ENCODE assay signal across 8 cellular contexts in genomic region chr1:174982971-174983689, GRCh38. TPM values are rescaled to one million over a fixed set of nuclear protein-coding genes. Genes with fewer than 3 reads are reported as not detected.
DNase-seq lines count a peak whose midpoint lies in the region; ATAC-seq, FAIRE-seq and TF ChIP-seq lines count a peak whose summit lies in the region.

No MANE protein-coding gene starts in this region.

- no peaks in the 10 kb centered on the region for H4K20me1 ChIP-seq in endothelial cell of umbilical vein (replicated peaks; ENCODE audit: control insufficient read depth, extremely low read depth, insufficient read depth, low read length)

- CTCF ChIA-PET in endothelial cell of umbilical vein (lab: Charles Lee), result interaction anchor here (0.6 to 9.3 kb wide), 33 partner anchors 9 to 721 kb away, joined by 3 to 107 read pairs (median 4); partner anchors contain the start of gene CACYBP

- ATAC-seq in GM18868 (IDR thresholded peaks at IDR 0.05; ENCODE audit: unreplicated experiment), result no peak

- no peaks in the 10 kb centered on the region for H3K9me3 ChIP-seq in SJCRH30 (replicated peaks)
- no peaks in the 10 kb centered on the region for H3K9me3 ChIP-seq in endothelial cell of umbilical vein (replicated peaks; ENCODE audit: control insufficient read depth, insufficient read depth, low read length)
- no peaks in the 10 kb centered on the region for H3K9me3 ChIP-seq in neutrophil

- POLR2A ChIA-PET in endothelial cell of umbilical vein (lab: Charles Lee), result no interaction called here

- H3K4me3 ChIP-seq in HFF-Myc (replicated peaks; ENCODE audit: low read depth, low read length), result no peak overlapping the region
- no peak overlapping the region for H3K4me3 ChIP-seq in SJCRH30
- H3K4me3 ChIP-seq in endothelial cell of umbilical vein (replicated peaks in 1 of 3; ENCODE audit: insufficient read depth in 1 of 3, low read depth in 1 of 3, low read length in 3 of 3), result no peak overlapping the region
- no peak overlapping the region for H3K4me3 ChIP-seq in neutrophil (ENCODE audit: low read depth in 1 of 2, low read length in 1 of 2)

- TF ChIP-seq CTCF in HFF-Myc (IDR thresholded peaks at IDR 0.05; ENCODE audit: low read depth, low read length, missing control alignments) (peak; percentile 43), endothelial cell of umbilical vein (IDR thresholded peaks at IDR 0.05; ENCODE audit: extremely low read depth in 1 of 2, insufficient read depth in 1 of 2, low read depth in 1 of 2, low read length in 2 of 2) (peak; percentile 44 to 49), neutrophil (IDR thresholded peaks at IDR 0.05) (peak; percentile 65)

- H3K27ac ChIP-seq in SJCRH30, result no peak overlapping the region
- H3K27ac ChIP-seq in endothelial cell of umbilical vein (ENCODE audit: insufficient read depth, low read depth, low read length), result no peak overlapping the region
- H3K27ac ChIP-seq in neutrophil, result no peak overlapping the region

- H3K79me2 ChIP-seq in endothelial cell of umbilical vein (ENCODE audit: control insufficient read depth, insufficient read depth, low read length), result no peaks in the 10 kb centered on the region

- H3K9ac ChIP-seq in endothelial cell of umbilical vein (replicated peaks; ENCODE audit: extremely low read depth, insufficient read depth, low read length), result no peak overlapping the region

- peak overlapping the region; percentile 13 for H2AFZ ChIP-seq in endothelial cell of umbilical vein (ENCODE audit: low read depth, low read length)

- FAIRE-seq in endothelial cell of umbilical vein (lab: Jason Lieb, UNC), result peak; percentile 63
- FAIRE-seq in HTR-8/SVneo (lab: Jason Lieb, UNC), result no peak

- dilution Hi-C loops in endothelial cell of umbilical vein (cut with MboI; ENCODE audit: extremely low pct_ligation_motif_present, low sequenced_read_pairs), result no loop called here

- H3K4me2 ChIP-seq in endothelial cell of umbilical vein (ENCODE audit: insufficient read depth, low read length), result no peak overlapping the region

- H3K9me1 ChIP-seq in endothelial cell of umbilical vein (replicated peaks; ENCODE audit: control insufficient read depth, extremely low read depth, insufficient read depth, low read length), result no peaks in the 10 kb centered on the region

- intact Hi-C loops in endothelial cell of umbilical vein (cut with micrococcal nuclease), result loop anchor here (1.0 to 5.0 kb wide), 2 partner anchors 213 to 726 kb away; no protein-coding TSS in a partner anchor

- H3K36me3 ChIP-seq in SJCRH30 (no peaks in the 10 kb centered on the region), endothelial cell of umbilical vein (ENCODE audit: control insufficient read depth in 2 of 2, extremely low read depth in 1 of 2, insufficient read depth in 2 of 2, low read length in 2 of 2) (no peaks in the 10 kb centered on the region), neutrophil (peaks cover 43% of the 10 kb centered on the region)

- no peak for TF ChIP-seq POLR2A in endothelial cell of umbilical vein (IDR thresholded peaks at IDR 0.05; ENCODE audit: low read depth, low read length)

- no peaks in the 10 kb centered on the region for H3K4me1 ChIP-seq in SJCRH30
- H3K4me1 ChIP-seq in endothelial cell of umbilical vein (ENCODE audit: control insufficient read depth, extremely low read depth, insufficient read depth, low read length), result no peaks in the 10 kb centered on the region
- peaks cover 3 to 4% of the 10 kb centered on the region in 2 experiments for H3K4me1 ChIP-seq in neutrophil (ENCODE audit: control insufficient read depth in 1 of 2, insufficient read depth in 1 of 2, low read depth in 1 of 2, low read length in 1 of 2)

- peak; percentile 38 for DNase-seq in NOMO-1 treated with DMSO at 0.1 percent for 48 hours (lab: John Stamatoyannopoulos, UW; ENCODE audit: unreplicated experiment)
- no peak for DNase-seq in NOMO-1 treated with dmso at 0.1 percent for 144 hours (lab: John Stamatoyannopoulos, UW; ENCODE audit: unreplicated experiment)
- no peak for DNase-seq in HFF-Myc (ENCODE audit: extremely low read depth, low read depth)
- peak; percentile 9 to 62 for DNase-seq in SJCRH30
- peak; percentile 66 for DNase-seq in endothelial cell of umbilical vein (ENCODE audit: low read depth, low spot score)
- no peak for DNase-seq in HTR-8/SVneo (ENCODE audit: insufficient read length, low spot score)

- H3K27me3 ChIP-seq in SJCRH30 (no peaks in the 10 kb centered on the region), endothelial cell of umbilical vein (ENCODE audit: control insufficient read depth in 2 of 2, insufficient read depth in 2 of 2, low read length in 2 of 2) (no peaks in the 10 kb centered on the region), neutrophil (no peaks in the 10 kb centered on the region)

- no TSS peak for BruUV-seq in endothelial cell of umbilical vein (replicated peaks; lab: Mats Ljungman, UMichigan)

TF ChIP-seq in endothelial cell of umbilical vein, 7 proteins besides CTCF, POLR2A, EP300 and RAD21:
- TF ChIP-seq MYC (IDR thresholded peaks at IDR 0.05; ENCODE audit: low read depth, low read length) (no peak), GATA2 (IDR thresholded peaks at IDR 0.05; ENCODE audit: insufficient read depth, insufficient read length, low read depth, low read length) (no peak), POLR2AphosphoS5 (IDR thresholded peaks at IDR 0.05; ENCODE audit: insufficient read depth, low read depth, low read length) (no peak), JUN (IDR thresholded peaks at IDR 0.05; ENCODE audit: borderline replicate concordance, insufficient read depth, insufficient read length, low read depth) (no peak), MAX (IDR thresholded peaks at IDR 0.05; ENCODE audit: insufficient read depth, insufficient read length) (no peak), FOS (IDR thresholded peaks at IDR 0.05; ENCODE audit: borderline replicate concordance, insufficient read depth, low read length) (no peak), EZH2 (IDR thresholded peaks at IDR 0.05; ENCODE audit: borderline replicate concordance, low read depth, low read length, severe bottlenecking) (no peak)

RNA-seq across cellular contexts. Expression of gene CACYBP, which starts 16.6 kb away (rescaled TPM):
- 439 and 441 TPM in 2 replicates for total RNA-seq in SJCRH30 (2014; rRNA removed; shearing (Covaris generic))
- total RNA-seq in endothelial cell of umbilical vein, result 149 and 173 TPM in 2 replicates
- polyA plus RNA-seq in endothelial cell of umbilical vein, result 14.7 and 29.5 TPM in 2 replicates
- 53.5 and 62.5 TPM in 2 replicates for polyA plus RNA-seq in endothelial cell of umbilical vein (2011; cell fraction: cytosol; rRNA removed)
- polyA plus RNA-seq in endothelial cell of umbilical vein (2011; cell fraction: nucleus; rRNA removed), result 24.4 and 34.4 TPM in 2 replicates
- 170 and 180 TPM in 2 replicates for polyA plus RNA-seq in endothelial cell of umbilical vein (2012)
- polyA minus RNA-seq in endothelial cell of umbilical vein, result 6.7 and 7.0 TPM in 2 replicates
- 54.7 TPM for polyA minus RNA-seq in endothelial cell of umbilical vein (2011; cell fraction: cytosol; rRNA and poly(A)+ RNA removed)
- polyA minus RNA-seq in endothelial cell of umbilical vein (2011; cell fraction: nucleus; rRNA and poly(A)+ RNA removed), result 10.7 and 13.4 TPM in 2 replicates

RNA-seq across cellular contexts. Expression of gene MRPS14, which starts 40.1 kb away (rescaled TPM):
- 31.6 and 34.0 TPM in 2 replicates for total RNA-seq in SJCRH30 (2014; rRNA removed; shearing (Covaris generic))
- total RNA-seq in endothelial cell of umbilical vein, result 31.6 and 31.8 TPM in 2 replicates
- polyA plus RNA-seq in endothelial cell of umbilical vein, result 24.7 and 29.5 TPM in 2 replicates
- 26.5 and 30.6 TPM in 2 replicates for polyA plus RNA-seq in endothelial cell of umbilical vein (2011; cell fraction: cytosol; rRNA removed)
- polyA plus RNA-seq in endothelial cell of umbilical vein (2011; cell fraction: nucleus; rRNA removed), result 15.9 and 20.6 TPM in 2 replicates
- polyA plus RNA-seq in endothelial cell of umbilical vein (2012), result 34.4 and 43.6 TPM in 2 replicates
- polyA minus RNA-seq in endothelial cell of umbilical vein, result 15.0 and 20.1 TPM in 2 replicates
- 12.0 TPM for polyA minus RNA-seq in endothelial cell of umbilical vein (2011; cell fraction: cytosol; rRNA and poly(A)+ RNA removed)
- 10.0 and 13.1 TPM in 2 replicates for polyA minus RNA-seq in endothelial cell of umbilical vein (2011; cell fraction: nucleus; rRNA and poly(A)+ RNA removed)

Comparison
In these comparisons a context has a peak if more than half of its experiments do, and no peak if none do; other contexts are left out.
1. DNase-seq: peak in NOMO-1 treated with DMSO at 0.1 percent for 48 hours (single experiment), SJCRH30 (2 of 2) and endothelial cell of umbilical vein (single experiment); none in NOMO-1 treated with dmso at 0.1 percent for 144 hours (single experiment), HFF-Myc (single experiment) and HTR-8/SVneo (single experiment).
2. Peak in every context shown above with its lines, with median percentiles within 50 percentile points of each other: CTCF ChIP-seq.